36 cellular contexts compared by ENCODE assay signal in the genomic region with DNA sequence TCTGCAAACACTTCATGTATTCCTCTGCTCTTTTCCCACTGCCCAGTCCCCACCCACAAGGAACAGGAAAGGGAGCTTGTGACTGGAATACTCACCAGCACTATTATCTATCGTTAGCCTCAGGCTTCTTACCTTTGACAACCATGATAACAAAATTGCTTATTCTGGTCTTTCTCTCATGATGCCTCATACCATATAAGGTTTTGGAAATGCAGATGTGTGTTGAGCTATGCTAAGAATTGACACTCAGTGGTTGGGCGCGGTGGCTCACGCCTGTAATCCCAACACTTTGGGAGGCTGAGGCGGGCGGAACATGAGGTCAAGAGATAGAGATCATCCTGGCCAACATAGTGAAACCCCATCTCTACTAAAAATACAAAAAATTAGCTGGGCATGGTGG. TPM values are rescaled to one million over a fixed set of nuclear protein-coding genes. Genes with fewer than 3 reads are reported as not detected.
"Had no signal": no experiment of that assay in that cellular context is flagged by ENCODE, and none has a peak within 500 bp of the region (broad histone marks: within the 10 kb centered on the region; RNA-seq: fewer than 3 reads in every experiment).

No MANE protein-coding gene starts in this region.

- H3K36me3 ChIP-seq: MG63, WERI-Rb-1 had no signal

- H3K27ac Mint-ChIP-seq: activated CD8-positive, alpha-beta T cell treated with anti-CD3 and anti-CD28 coated beads, Interleukin-2, amount 10 ng/mL, durations not matched to agents 7 days and 5 days; activated naive CD4-positive, alpha-beta T cell treated with anti-CD3 and anti-CD28 coated beads for 36 hours; activated naive CD8-positive, alpha-beta T cell; activated naive CD8-positive, alpha-beta T cell treated with anti-CD3 and anti-CD28 coated beads, Interleukin-2, amount 50 U/mL, for 24 hours; activated T-cell treated with anti-CD3 and anti-CD28 coated beads, Interleukin-2, amount 50 U/mL, for 24 hours; activated T-helper 1 cell treated with anti-CD3 and anti-CD28 coated beads, Interleukin-12 subunit alpha, Interleukin-12 subunit beta, Interleukin-2, Interleukin-4 antibody, amounts not matched to agents 30 ng/mL and 10 ng/mL and 1 ng/mL, durations not matched to agents 14 hours and 24 hours and 36 hours; brain had no signal

- H3K27ac ChIP-seq: WERI-Rb-1 had no signal

- H3K27me3 Mint-ChIP-seq: activated T-cell treated with anti-CD3 and anti-CD28 coated beads, Interleukin-2, amount 50 U/mL, for 24 hours; brain had no signal

- ATAC-seq: activated CD8-positive, alpha-beta T cell treated with anti-CD3 and anti-CD28 coated beads, Interleukin-2, amount 10 ng/mL, durations not matched to agents 7 days and 5 days; activated naive CD8-positive, alpha-beta T cell treated with anti-CD3 and anti-CD28 coated beads, Interleukin-2, amount 50 U/mL, for 24 hours; PC-3 had no signal

- H3K27me3 ChIP-seq: MG63 had no signal

- DNase-seq: activated CD4-positive, alpha-beta T cell treated with anti-CD3 and anti-CD28 coated beads for 1 hour; activated CD4-positive, alpha-beta T cell treated with anti-CD3 and anti-CD28 coated beads for 48 hours; activated CD4-positive, alpha-beta T cell treated with anti-CD3 and anti-CD28 coated beads, Interleukin-2, amount 50 U/mL, for 48 hours; activated CD4-positive, CD25-positive, alpha-beta regulatory T cell; activated CD8-positive, alpha-beta T cell treated with anti-CD3 and anti-CD28 coated beads, Interleukin-2, amount 10 ng/mL, durations not matched to agents 7 days and 5 days; activated gamma-delta T cell treated with Interleukin-2 at 50 U/mL for 16 hours; activated naive CD4-positive, alpha-beta T cell treated with anti-CD3 and anti-CD28 coated beads for 36 hours; activated naive CD8-positive, alpha-beta T cell treated with anti-CD3 and anti-CD28 coated beads, Interleukin-2, amount 50 U/mL, for 24 hours; activated T-cell treated with anti-CD3 and anti-CD28 coated beads, Interleukin-2, amount 50 U/mL, for 24 hours; anterior cingulate cortex; central memory CD4-positive, alpha-beta T cell; Kasumi-1; KG1; MG63; NCI-H1048; NCI-H1105 treated with DMSO at 0.1 percent for 48 hours; NCI-H1436; NCI-H1694; NCI-H1930; NCI-H2081 treated with DMSO at 0.1 percent for 48 hours; NCI-H345; NCI-H526; NCI-H748 treated with DMSO at 0.1 percent for 48 hours; NK-92 treated with Interleukin-12 subunit alpha and Interleukin-12 subunit beta, amount 100 ng/mL, for 24 hours; PC-3; Right ventricle myocardium superior; SW 1271; T-helper 1 cell; T-helper 2 cell; T-helper 9 cell; WERI-Rb-1 had no signal

- H3K4me3 Mint-ChIP-seq: activated CD8-positive, alpha-beta T cell treated with anti-CD3 and anti-CD28 coated beads, Interleukin-2, amount 10 ng/mL, durations not matched to agents 7 days and 5 days; activated naive CD4-positive, alpha-beta T cell treated with anti-CD3 and anti-CD28 coated beads for 36 hours; activated naive CD8-positive, alpha-beta T cell; activated naive CD8-positive, alpha-beta T cell treated with anti-CD3 and anti-CD28 coated beads, Interleukin-2, amount 50 U/mL, for 24 hours; activated T-cell treated with anti-CD3 and anti-CD28 coated beads, Interleukin-2, amount 50 U/mL, for 24 hours; activated T-helper 1 cell treated with anti-CD3 and anti-CD28 coated beads, Interleukin-12 subunit alpha, Interleukin-12 subunit beta, Interleukin-2, Interleukin-4 antibody, amounts not matched to agents 30 ng/mL and 10 ng/mL and 1 ng/mL, durations not matched to agents 14 hours and 24 hours and 36 hours; brain had no signal

- H3K36me3 Mint-ChIP-seq: brain had no signal

- H3K4me1 Mint-ChIP-seq: activated naive CD8-positive, alpha-beta T cell treated with anti-CD3 and anti-CD28 coated beads, Interleukin-2, amount 50 U/mL, for 24 hours; brain had no signal

- H3K4me3 ChIP-seq: MG63 had no signal

- FAIRE-seq: RCC 7860 had no signal

RNA-seq across cellular contexts. Expression of a gene that starts 25.4 kb away (rescaled TPM):
- total RNA-seq: NCI-H460 had no signal

RNA-seq across cellular contexts. Expression of a gene that starts 44.5 kb away (rescaled TPM):
- total RNA-seq: activated CD8-positive, alpha-beta T cell treated with anti-CD3 and anti-CD28 coated beads, Interleukin-2, amount 10 ng/mL, durations not matched to agents 7 days and 5 days; activated naive CD4-positive, alpha-beta T cell treated with anti-CD3 and anti-CD28 coated beads for 36 hours; NCI-H460; Right ventricle myocardium superior had no signal
